10 cellular contexts compared by ENCODE assay signal in genomic region chr6:100464162-100464851, GRCh38. TPM values are rescaled to one million over a fixed set of nuclear protein-coding genes. Genes with fewer than 3 reads are reported as not detected.
DNase-seq lines count a peak whose midpoint lies in the region; ATAC-seq and TF ChIP-seq lines count a peak whose summit lies in the region.
"Had no signal": no experiment of that assay in that cellular context is flagged by ENCODE, and none has a peak within 500 bp of the region (broad histone marks: within the 10 kb centered on the region; RNA-seq: fewer than 3 reads in every experiment).

No MANE protein-coding gene starts in this region.

- H2AK5ac ChIP-seq in neuronal stem cell (ENCODE audit: low read depth, low read length), result no peak overlapping the region

- peak overlapping the region in 3 of 4 donors; percentile 24 to 87 (median 62) for H3K4me3 Mint-ChIP-seq in CD4-positive, CD25-positive, alpha-beta regulatory T cell

- H3K9me3 ChIP-seq in CD4-positive, CD25-positive, alpha-beta regulatory T cell (ENCODE audit: control insufficient read depth in 2 of 2, low read length in 2 of 2), result peaks cover 12 to 20% of the 10 kb centered on the region in 2 experiments
- H3K9me3 ChIP-seq in endocrine pancreas (ENCODE audit: control insufficient read depth, low read length) (no peaks in the 10 kb centered on the region), neuronal stem cell (replicated peaks in 1 of 2; ENCODE audit: control insufficient read depth in 2 of 2, insufficient read depth in 1 of 2, low read depth in 1 of 2, low read length in 2 of 2) (no peaks in the 10 kb centered on the region)
- H3K9me3 ChIP-seq in effector memory CD4-positive, alpha-beta T cell (ENCODE audit: control insufficient read depth, low read length), result peaks cover 2% of the 10 kb centered on the region

- H3K27ac Mint-ChIP-seq in CD4-positive, CD25-positive, alpha-beta regulatory T cell, result peak overlapping the region in 1 of 3 donors; percentile 63
- H3K27ac Mint-ChIP-seq: mesothelial cell of epicardium had no signal

- H3K18ac ChIP-seq in neuronal stem cell (ENCODE audit: low read length), result no peak overlapping the region

- CTCF ChIA-PET in HEK293T (lab: Yijun Ruan, JAX), result interaction anchor here (0.7 to 1.6 kb wide), 9 partner anchors 10 to 596 kb away, joined by 3 to 5 read pairs (median 3); no protein-coding TSS in a partner anchor

- H3K4me1 ChIP-seq in CD4-positive, CD25-positive, alpha-beta regulatory T cell (ENCODE audit: control insufficient read depth, insufficient read depth, low read length, poor library complexity, severe bottlenecking), result peaks cover 44% of the 10 kb centered on the region
- peaks cover 8% of the 10 kb centered on the region for H3K4me1 ChIP-seq in endocrine pancreas (ENCODE audit: control insufficient read depth, insufficient read depth, low read length)
- peaks cover 1 to 2% of the 10 kb centered on the region in 2 donors for H3K4me1 ChIP-seq in neuronal stem cell (ENCODE audit: control insufficient read depth in 2 of 2, insufficient read depth in 1 of 2, low read depth in 1 of 2, low read length in 2 of 2)
- H3K4me1 ChIP-seq in effector memory CD4-positive, alpha-beta T cell (ENCODE audit: control insufficient read depth, insufficient read depth, low read length, poor library complexity, severe bottlenecking), result peaks cover 17% of the 10 kb centered on the region

- H3K36me3 Mint-ChIP-seq in CD4-positive, CD25-positive, alpha-beta regulatory T cell, result no peaks in the 10 kb centered on the region
- H3K36me3 Mint-ChIP-seq: mesothelial cell of epicardium had no signal

- H3K4me3 ChIP-seq in CD4-positive, CD25-positive, alpha-beta regulatory T cell (ENCODE audit: low read depth, low read length), result no peak overlapping the region
- peak overlapping the region; percentile 95 for H3K4me3 ChIP-seq in endocrine pancreas (ENCODE audit: control insufficient read depth, insufficient read depth, low read length)
- peak overlapping the region in 1 of 2 donors; percentile 38 for H3K4me3 ChIP-seq in neuronal stem cell (ENCODE audit: low read length in 2 of 2)
- no peak overlapping the region for H3K4me3 ChIP-seq in effector memory CD4-positive, alpha-beta T cell (ENCODE audit: insufficient read depth, low read depth, low read length, poor library complexity, severe bottlenecking)

- no peak for DNase-seq in CD4-positive, CD25-positive, alpha-beta regulatory T cell
- peak; percentile 35 for DNase-seq in HEK293T (ENCODE audit: extremely low spot score)
- peak; percentile 38 for DNase-seq in neuronal stem cell (ENCODE audit: low spot score)
- DNase-seq in D341Med (ENCODE audit: low spot score), result no peak
- DNase-seq in dedifferentiated amniotic fluid mesenchymal stem cell (ENCODE audit: extremely low spot score), result no peak
- no peak for DNase-seq in effector memory CD4-positive, alpha-beta T cell
- DNase-seq: MM.1S had no signal

- no peak overlapping the region for H2BK120ac ChIP-seq in neuronal stem cell (ENCODE audit: low read depth, low read length)

- H3K9ac ChIP-seq in endocrine pancreas (ENCODE audit: control insufficient read depth, insufficient read depth, low read length), result peak overlapping the region; percentile 99
- peak overlapping the region; percentile 33 for H3K9ac ChIP-seq in neuronal stem cell (ENCODE audit: low read depth, low read length, poor library complexity)

- no peaks in the 10 kb centered on the region for H3K36me3 ChIP-seq in CD4-positive, CD25-positive, alpha-beta regulatory T cell (ENCODE audit: control insufficient read depth, insufficient read depth, low read length)
- no peaks in the 10 kb centered on the region for H3K36me3 ChIP-seq in endocrine pancreas (ENCODE audit: control insufficient read depth, insufficient read depth, low read length)
- no peaks in the 10 kb centered on the region for H3K36me3 ChIP-seq in neuronal stem cell (replicated peaks in 1 of 2; ENCODE audit: control insufficient read depth in 2 of 2, insufficient read depth in 2 of 2, low read length in 2 of 2)
- H3K36me3 ChIP-seq in effector memory CD4-positive, alpha-beta T cell (ENCODE audit: control insufficient read depth, insufficient read depth, low read length), result no peaks in the 10 kb centered on the region

- H3K4me1 Mint-ChIP-seq in CD4-positive, CD25-positive, alpha-beta regulatory T cell, result peaks cover 16 to 57% (median 30%) of the 10 kb centered on the region in 4 donors

- POLR2A ChIA-PET in HEK293T (lab: Yijun Ruan, JAX), result interaction anchor here (0.6 to 1.8 kb wide), 16 partner anchors 9 to 354 kb away, joined by 3 to 10 read pairs (median 3); no protein-coding TSS in a partner anchor

- no peak overlapping the region for H3K23ac ChIP-seq in neuronal stem cell (ENCODE audit: low read depth, low read length, poor library complexity)

- peaks cover 0 to 36% (median 5%) of the 10 kb centered on the region in 7 donors for H3K9me3 Mint-ChIP-seq in CD4-positive, CD25-positive, alpha-beta regulatory T cell
- H3K9me3 Mint-ChIP-seq: mesothelial cell of epicardium had no signal

- peaks cover 65% of the 10 kb centered on the region for H3K27me3 ChIP-seq in CD4-positive, CD25-positive, alpha-beta regulatory T cell (ENCODE audit: control insufficient read depth, insufficient read depth, low read length)
- H3K27me3 ChIP-seq in endocrine pancreas (ENCODE audit: control insufficient read depth, insufficient read depth, low read length) (no peaks in the 10 kb centered on the region), neuronal stem cell (ENCODE audit: control insufficient read depth in 3 of 3, insufficient read depth in 3 of 3, low read depth in 1 of 3, low read length in 3 of 3) (peaks cover 30 to 100% (median 85%) of the 10 kb centered on the region in 3 experiments)
- H3K27me3 ChIP-seq in effector memory CD4-positive, alpha-beta T cell (replicated peaks; ENCODE audit: control insufficient read depth, insufficient read depth, low read length, poor library complexity, severe bottlenecking), result peaks cover 79% of the 10 kb centered on the region

- peaks cover 82% of the 10 kb centered on the region for H3K27me3 Mint-ChIP-seq in CD4-positive, CD25-positive, alpha-beta regulatory T cell

- no peak overlapping the region for H2BK5ac ChIP-seq in neuronal stem cell (ENCODE audit: low read length)

- no peak overlapping the region for H3K4ac ChIP-seq in neuronal stem cell (ENCODE audit: low read length)

- H3K14ac ChIP-seq in neuronal stem cell (ENCODE audit: low read length), result no peak overlapping the region

- H4K91ac ChIP-seq in neuronal stem cell (ENCODE audit: low read depth, low read length, poor library complexity), result no peak overlapping the region

- peak overlapping the region; percentile 84 for H3K4me2 ChIP-seq in neuronal stem cell (ENCODE audit: insufficient read depth, low read length, poor library complexity, severe bottlenecking)

- H3K79me1 ChIP-seq in neuronal stem cell (ENCODE audit: low read depth, low read length), result no peaks in the 10 kb centered on the region

- no peak overlapping the region for H4K8ac ChIP-seq in neuronal stem cell (ENCODE audit: low read depth, low read length)

- no peak overlapping the region for H2BK12ac ChIP-seq in neuronal stem cell (ENCODE audit: low read length)

- peak overlapping the region; percentile 93 for H2AFZ ChIP-seq in neuronal stem cell (ENCODE audit: low read length)

- WGBS in neuronal stem cell (ENCODE audit: extremely low coverage in 2 of 2, insufficient read length in 2 of 2, insufficient replicate concordance in 1 of 2), 2 donors, result no CpG with 5 or more reads among the region's 46 CpGs

- no peak for ATAC-seq in CD4-positive, CD25-positive, alpha-beta regulatory T cell (ENCODE audit: low read depth in 2 of 2)
- ATAC-seq in HG03460 (IDR thresholded peaks at IDR 0.05; ENCODE audit: unreplicated experiment), result no peak

- H3K27ac ChIP-seq in CD4-positive, CD25-positive, alpha-beta regulatory T cell (ENCODE audit: insufficient read depth, low read length, poor library complexity, severe bottlenecking), result no peak overlapping the region
- H3K27ac ChIP-seq in neuronal stem cell (replicated peaks; ENCODE audit: low read length), result no peak overlapping the region
- H3K27ac ChIP-seq in effector memory CD4-positive, alpha-beta T cell (ENCODE audit: insufficient read depth, low read length, poor library complexity, severe bottlenecking), result no peak overlapping the region

- peak overlapping the region; percentile 56 for H2BK15ac ChIP-seq in neuronal stem cell (ENCODE audit: low read length)

TF ChIP-seq in HEK293T, 16 proteins besides CTCF, POLR2A, EP300 and RAD21:
- TF ChIP-seq ELF4 (IDR thresholded peaks at IDR 0.05) (no peak), SP1 (IDR thresholded peaks at IDR 0.05) (no peak), HDGF (IDR thresholded peaks at IDR 0.05; ENCODE audit: borderline replicate concordance) (no peak), SUZ12 (IDR thresholded peaks at IDR 0.05) (no peak), BHLHE40 (IDR thresholded peaks at IDR 0.05; ENCODE audit: borderline replicate concordance) (no peak), LEF1 (IDR thresholded peaks at IDR 0.05; ENCODE audit: borderline replicate concordance) (no peak), NFRKB (IDR thresholded peaks at IDR 0.05) (no peak), ZNF384 (IDR thresholded peaks at IDR 0.05) (no peak)

RNA-seq across cellular contexts. Expression of gene SIM1, which starts 0.4 kb away (rescaled TPM):
- total RNA-seq in CD4-positive, CD25-positive, alpha-beta regulatory T cell, result 0.64 TPM
- under 1 TPM in 2 of 4 donors, not detected in 2; 0.39 to 0.51 TPM for polyA plus RNA-seq in CD4-positive, CD25-positive, alpha-beta regulatory T cell
- polyA plus RNA-seq in neuronal stem cell (2013, experiment 1 of 2), result not detected
- not detected for polyA plus RNA-seq in neuronal stem cell (2013, experiment 2 of 2)
- total RNA-seq: mesothelial cell of epicardium had no signal

Comparison
In these comparisons a context has a peak if more than half of its experiments do, and no peak if none do; other contexts are left out.
1. DNase-seq: peak in HEK293T (single experiment) and neuronal stem cell (single experiment); none in CD4-positive, CD25-positive, alpha-beta regulatory T cell (0 of 3), D341Med (single experiment), dedifferentiated amniotic fluid mesenchymal stem cell (single experiment) and effector memory CD4-positive, alpha-beta T cell (0 of 3).